Comparison of ENCODE assay signal across 8 cellular contexts in the genomic region with DNA sequence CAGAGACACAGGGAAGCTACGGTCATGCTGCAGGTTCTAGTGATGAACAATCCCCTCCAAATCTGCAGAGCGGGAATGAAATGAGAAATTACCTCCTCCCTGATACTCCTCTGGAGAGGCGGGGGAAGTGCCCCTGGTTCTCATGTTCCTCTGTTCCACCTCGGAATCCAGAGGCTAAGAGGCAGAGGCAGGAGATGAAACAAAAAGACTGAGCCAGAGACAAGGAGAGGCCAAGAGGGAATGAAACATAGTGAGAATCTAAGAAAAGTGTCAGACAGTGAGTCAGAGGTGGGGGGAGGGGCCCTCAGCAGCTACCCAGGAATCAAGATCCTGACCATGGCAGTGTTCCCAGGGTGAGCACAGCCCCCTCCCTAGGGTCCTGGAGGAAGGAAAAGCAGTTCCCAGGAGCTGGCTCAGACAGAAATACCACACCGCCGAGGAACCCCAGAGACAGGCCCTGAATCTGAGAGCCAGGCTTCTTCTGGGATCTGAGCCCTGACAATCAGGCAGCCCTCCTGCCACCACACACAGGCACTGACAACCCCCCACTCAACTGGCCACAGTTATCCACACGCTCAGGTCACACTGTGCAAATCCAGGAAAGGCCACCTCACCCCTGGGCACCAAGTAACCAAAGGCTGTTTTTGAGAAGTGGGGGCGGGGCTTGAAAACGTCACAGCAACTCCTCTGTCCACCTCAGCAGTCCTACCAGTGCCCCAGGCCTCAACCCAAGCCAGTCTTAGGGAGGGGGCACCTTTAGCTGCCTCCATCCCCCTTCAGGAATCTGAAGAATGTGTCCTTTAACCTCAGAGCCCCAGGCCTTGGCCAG. TPM values are rescaled to one million over a fixed set of nuclear protein-coding genes. Genes with fewer than 3 reads are reported as not detected.
DNase-seq lines count a peak whose midpoint lies in the region; ATAC-seq, FAIRE-seq and TF ChIP-seq lines count a peak whose summit lies in the region.

No MANE protein-coding gene starts in this region.

- peak overlapping the region; percentile 99 for H2BK12ac ChIP-seq in H1 (ENCODE audit: low read depth, low read length)

- peak in 1 of 2 experiments; percentile 25; a peak in 2 of 3 replicates for TF ChIP-seq EP300 in H1 (IDR thresholded peaks at IDR 0.05; ENCODE audit: borderline replicate concordance in 1 of 2, low read depth in 2 of 2, low read length in 2 of 2)

- no peak for TF ChIP-seq CTCF in H1 (IDR thresholded peaks at IDR 0.05; ENCODE audit: control extremely low read depth in 1 of 3, insufficient read depth in 1 of 3, low read depth in 1 of 3, low read length in 3 of 3)

- FAIRE-seq in H1 (lab: Jason Lieb, UNC) = no peak

- peak overlapping the region; percentile 99 for H3K18ac ChIP-seq in H1 (ENCODE audit: extremely low read depth, low read length)

- no peak overlapping the region for H3K56ac ChIP-seq in H1 (replicated peaks; ENCODE audit: insufficient read length, low read depth, low read length)

- peak overlapping the region; percentile 13 for H3K14ac ChIP-seq in H1 (ENCODE audit: insufficient read length)

- ATAC-seq in HG03521 (IDR thresholded peaks at IDR 0.05; ENCODE audit: unreplicated experiment) = no peak

- no peak for TF ChIP-seq RAD21 in H1 (IDR thresholded peaks at IDR 0.05 in 1 of 2, conservative IDR thresholded peaks at IDR 0.05 in 1 of 2; ENCODE audit: low read depth in 2 of 2, low read length in 2 of 2)

- in situ Hi-C loops in KBM-7 (cut with MboI; ENCODE audit: low pct_unique_long_range_greater_than_20kb, low sequenced_read_pairs) = no loop called here

- peaks cover 18% of the 10 kb centered on the region; the same call in 1 of the 2 replicates for H3K79me1 ChIP-seq in H1 (ENCODE audit: low read depth, low read length)

- peak overlapping the region; percentile 97 to 99 for H3K4me2 ChIP-seq in H1 (ENCODE audit: insufficient read depth in 1 of 2, low read depth in 2 of 2, low read length in 2 of 2)

- CTCF ChIA-PET in H1 (lab: Charles Lee; ENCODE audit: partially characterized antibody) = interaction anchor here (0.6 to 2.2 kb wide), 5 partner anchors 10 to 1003 kb away, joined by 3 to 8 read pairs (median 4); a partner anchor contains a TSS

- peak overlapping the region; percentile 30 for H3K4ac ChIP-seq in H1 (replicated peaks; ENCODE audit: insufficient read length, low read depth, low read length)

- H3K79me2 ChIP-seq in H1 (ENCODE audit: control insufficient read depth in 1 of 2, insufficient read depth in 2 of 2, low read length in 2 of 2) = peaks cover 14 to 44% of the 10 kb centered on the region in 2 experiments

- H4K91ac ChIP-seq in H1 (replicated peaks; ENCODE audit: insufficient read length, low read length) = peak overlapping the region; percentile 86

- peak overlapping the region; percentile 64 to 85 (median 78); a peak in 6 of 8 replicates for H3K4me3 ChIP-seq in H1 (ENCODE audit: extremely low read depth in 1 of 4, insufficient read depth in 2 of 4, low read depth in 3 of 4, low read length in 4 of 4)

- peaks cover 21 to 58% (median 39%) of the 10 kb centered on the region in 4 experiments for H3K4me1 ChIP-seq in H1 (replicated peaks in 1 of 4; ENCODE audit: control insufficient read depth in 3 of 4, insufficient read depth in 4 of 4, low read length in 3 of 4)

- H3K36me3 ChIP-seq in H1 (ENCODE audit: control insufficient read depth in 2 of 4, insufficient read depth in 4 of 4, low read length in 3 of 4) = peaks cover 0 to 5% (median under 1%) of the 10 kb centered on the region in 4 experiments; a peak in 2 of 8 replicates

- peak overlapping the region; percentile 31 for H4K5ac ChIP-seq in H1 (ENCODE audit: insufficient read length, low read depth, low read length)

- peak overlapping the region; percentile 84; the same call in 1 of the 2 replicates for H4K8ac ChIP-seq in H1 (ENCODE audit: extremely low read depth, insufficient read depth, low read length)

- H3K27me3 ChIP-seq in H1 (replicated peaks in 1 of 4; ENCODE audit: control insufficient read depth in 3 of 4, extremely low read depth in 1 of 4, insufficient read depth in 3 of 4, low read length in 3 of 4) = no peaks in the 10 kb centered on the region

- H3K9ac ChIP-seq in H1 (replicated peaks in 1 of 4; ENCODE audit: extremely low read depth in 1 of 4, low read depth in 3 of 4, low read length in 3 of 4) = peak overlapping the region in 3 of 4 experiments; percentile 35 to 66 (median 65); a peak in 6 of 7 replicates

- WGBS in H1 (ENCODE audit: extremely low coverage in 1 of 2, insufficient coverage in 1 of 2, insufficient read length in 1 of 2, insufficient replicate concordance in 2 of 2, low coverage in 1 of 2, low lambda C conversion rate in 2 of 2, missing lambda C conversion rate in 1 of 2), 2 experiments = 25% methylated on average over 9 of the region's 9 CpGs; no CpG with 5 or more reads in 1 of the 2 experiments

- no peak overlapping the region for H2AFZ ChIP-seq in H1 (ENCODE audit: low read length)

- peak overlapping the region; percentile 99 for H2BK5ac ChIP-seq in H1 (ENCODE audit: low read depth, low read length)

- H2BK15ac ChIP-seq in H1 (ENCODE audit: low read length) = peak overlapping the region; percentile 98; the same call in 1 of the 2 replicates

- H2AK5ac ChIP-seq in H1 (ENCODE audit: low read depth, low read length) = peak overlapping the region; percentile 97

- peak overlapping the region; percentile 88 for H2BK120ac ChIP-seq in H1 (replicated peaks; ENCODE audit: low read depth, low read length)

- DNase-seq in CD1c-positive myeloid dendritic cell (ENCODE audit: extremely low spot score) (peak; percentile 81), KBM-7 (peak; percentile 23), H1 (ENCODE audit: low read depth in 1 of 2, low spot score in 2 of 2) (no peak), medulla oblongata (ENCODE audit: extremely low spot score) (peak; percentile 82), NCI-H146 treated with DMSO at 0.1 percent for 48 hours (lab: John Stamatoyannopoulos, UW; ENCODE audit: unreplicated experiment) (no peak)
- peak; percentile 56 for DNase-seq in activated CD4-positive, alpha-beta T cell treated with anti-CD3 and anti-CD28 coated beads, Interleukin-2, amount 50 U/mL, for 1 hour
- DNase-seq in stimulated activated CD8-positive, alpha-beta memory T cell treated with anti-CD3 and anti-CD28 coated beads, Interleukin-12 subunit alpha, Interleukin-12 subunit beta, amount 100 ng/mL, for 24 hours (ENCODE audit: extremely low read depth) = peak; percentile 47

- TF ChIP-seq POLR2A in H1 (IDR thresholded peaks at IDR 0.05; ENCODE audit: control extremely low read depth in 1 of 2, low read depth in 2 of 2, low read length in 2 of 2) = no peak; a peak in 2 of 3 replicates

- H3K23ac ChIP-seq in H1 (ENCODE audit: insufficient read length) = no peak overlapping the region

- H3K9me3 ChIP-seq in H1 (ENCODE audit: insufficient read depth in 2 of 2, low read depth in 1 of 2, low read length in 1 of 2) = no peaks in the 10 kb centered on the region

- peaks cover 7 to 32% of the 10 kb centered on the region in 2 experiments for H4K20me1 ChIP-seq in H1 (replicated peaks in 1 of 2; ENCODE audit: control insufficient read depth in 1 of 2, insufficient read depth in 2 of 2, low read length in 2 of 2)

- H3K23me2 ChIP-seq in H1 (ENCODE audit: low read depth, low read length) = peaks cover 21% of the 10 kb centered on the region

- H2BK20ac ChIP-seq in H1 (ENCODE audit: low read length) = peak overlapping the region; percentile 98

- POLR2A ChIA-PET in H1 (lab: Charles Lee; ENCODE audit: partially characterized antibody) = interaction anchor here (0.7 to 2.9 kb wide), 14 partner anchors 7 to 1910 kb away, joined by 3 to 16 read pairs (median 4); a partner anchor contains a TSS

- peak overlapping the region; percentile 75 for H3K27ac ChIP-seq in H1 (ENCODE audit: low read depth, low read length)

RNA-seq across cellular contexts. Expression of a gene that starts 2.4 kb away (rescaled TPM):
- 7.1 and 8.3 TPM in 2 replicates for total RNA-seq in H1 (2021; fragmentation: NEBNext Ultra II Directional; extraction: Animal tissue kit (Norgen Biotek cat#: 25700))
- 6.7 and 10.9 TPM in 2 replicates for polyA plus RNA-seq in H1 (2011; rRNA removed)
- polyA plus RNA-seq in H1 (2011; cell fraction: cytosol; rRNA removed) = 9.2 TPM
- 16.9 TPM for polyA plus RNA-seq in H1 (2011; cell fraction: nucleus; rRNA removed)
- 6.3 to 8.1 TPM (median 7.5 TPM) in 4 replicates for polyA plus RNA-seq in H1 (2012, experiment 1 of 2)
- 10.1 TPM for polyA plus RNA-seq in H1 (2012, experiment 2 of 2)
- polyA plus RNA-seq in H1 (2013, experiment 1 of 2) = 4.0 TPM
- polyA plus RNA-seq in H1 (2013, experiment 2 of 2) = 3.9 TPM
- polyA minus RNA-seq in H1 (2011; rRNA and poly(A)+ RNA removed) = 9.9 and 16.1 TPM in 2 replicates
- 7.6 TPM for polyA minus RNA-seq in H1 (2011; cell fraction: cytosol; rRNA and poly(A)+ RNA removed)
- polyA minus RNA-seq in H1 (2011; cell fraction: nucleus; rRNA and poly(A)+ RNA removed) = 11.4 TPM

RNA-seq across cellular contexts. Expression of a gene that starts 41.4 kb away (rescaled TPM):
- total RNA-seq in H1 (2021; fragmentation: NEBNext Ultra II Directional; extraction: Animal tissue kit (Norgen Biotek cat#: 25700)) = not detected in 2 replicates
- polyA plus RNA-seq in H1 (2011; rRNA removed) = not detected in 2 replicates
- not detected for polyA plus RNA-seq in H1 (2011; cell fraction: cytosol; rRNA removed)
- polyA plus RNA-seq in H1 (2011; cell fraction: nucleus; rRNA removed) = not detected
- polyA plus RNA-seq in H1 (2012, experiment 1 of 2) = not detected in 4 replicates
- not detected for polyA plus RNA-seq in H1 (2012, experiment 2 of 2)
- not detected for polyA plus RNA-seq in H1 (2013, experiment 1 of 2)
- polyA plus RNA-seq in H1 (2013, experiment 2 of 2) = not detected
- not detected in 2 replicates for polyA minus RNA-seq in H1 (2011; rRNA and poly(A)+ RNA removed)
- not detected for polyA minus RNA-seq in H1 (2011; cell fraction: cytosol; rRNA and poly(A)+ RNA removed)
- not detected for polyA minus RNA-seq in H1 (2011; cell fraction: nucleus; rRNA and poly(A)+ RNA removed)

RNA-seq across cellular contexts. Expression of a gene that starts 43.5 kb away (rescaled TPM):
- 1.7 and 2.8 TPM in 2 replicates for total RNA-seq in H1 (2021; fragmentation: NEBNext Ultra II Directional; extraction: Animal tissue kit (Norgen Biotek cat#: 25700))
- 2.3 and 2.7 TPM in 2 replicates for polyA plus RNA-seq in H1 (2011; rRNA removed)
- 2.5 TPM for polyA plus RNA-seq in H1 (2011; cell fraction: cytosol; rRNA removed)
- polyA plus RNA-seq in H1 (2011; cell fraction: nucleus; rRNA removed) = 16.0 TPM
- polyA plus RNA-seq in H1 (2012, experiment 1 of 2) = 2.6 to 3.5 TPM (median 2.9 TPM) in 4 replicates
- polyA plus RNA-seq in H1 (2012, experiment 2 of 2) = 0.34 TPM
- polyA plus RNA-seq in H1 (2013, experiment 1 of 2) = 1.4 TPM
- 1.4 TPM for polyA plus RNA-seq in H1 (2013, experiment 2 of 2)
- polyA minus RNA-seq in H1 (2011; rRNA and poly(A)+ RNA removed) = 2.1 and 2.9 TPM in 2 replicates
- 2.6 TPM for polyA minus RNA-seq in H1 (2011; cell fraction: cytosol; rRNA and poly(A)+ RNA removed)
- 8.1 TPM for polyA minus RNA-seq in H1 (2011; cell fraction: nucleus; rRNA and poly(A)+ RNA removed)

RNA-seq across cellular contexts. Expression of a gene that starts 43.6 kb away (rescaled TPM):
- 33.4 and 39.3 TPM in 2 replicates for total RNA-seq in H1 (2021; fragmentation: NEBNext Ultra II Directional; extraction: Animal tissue kit (Norgen Biotek cat#: 25700))
- 33.5 and 45.0 TPM in 2 replicates for polyA plus RNA-seq in H1 (2011; rRNA removed)
- 43.9 TPM for polyA plus RNA-seq in H1 (2011; cell fraction: cytosol; rRNA removed)
- 133 TPM for polyA plus RNA-seq in H1 (2011; cell fraction: nucleus; rRNA removed)
- polyA plus RNA-seq in H1 (2012, experiment 1 of 2) = 28.9 to 39.2 TPM (median 35.8 TPM) in 4 replicates
- polyA plus RNA-seq in H1 (2012, experiment 2 of 2) = 23.5 TPM
- 17.0 TPM for polyA plus RNA-seq in H1 (2013, experiment 1 of 2)
- polyA plus RNA-seq in H1 (2013, experiment 2 of 2) = 15.3 TPM
- 38.5 and 44.1 TPM in 2 replicates for polyA minus RNA-seq in H1 (2011; rRNA and poly(A)+ RNA removed)
- polyA minus RNA-seq in H1 (2011; cell fraction: cytosol; rRNA and poly(A)+ RNA removed) = 25.0 TPM
- polyA minus RNA-seq in H1 (2011; cell fraction: nucleus; rRNA and poly(A)+ RNA removed) = 41.5 TPM

Comparison
In these comparisons a context has a peak if more than half of its experiments do, and no peak if none do; other contexts are left out.
1. DNase-seq: peak in CD1c-positive myeloid dendritic cell (single experiment), KBM-7 (single experiment), activated CD4-positive, alpha-beta T cell treated with anti-CD3 and anti-CD28 coated beads, Interleukin-2, amount 50 U/mL, for 1 hour (single experiment), medulla oblongata (single experiment) and stimulated activated CD8-positive, alpha-beta memory T cell treated with anti-CD3 and anti-CD28 coated beads, Interleukin-12 subunit alpha, Interleukin-12 subunit beta, amount 100 ng/mL, for 24 hours (single experiment); none in H1 (0 of 2) and NCI-H146 treated with DMSO at 0.1 percent for 48 hours (single experiment).